ENCODE assay signal across 27 cellular contexts in the genomic region with DNA sequence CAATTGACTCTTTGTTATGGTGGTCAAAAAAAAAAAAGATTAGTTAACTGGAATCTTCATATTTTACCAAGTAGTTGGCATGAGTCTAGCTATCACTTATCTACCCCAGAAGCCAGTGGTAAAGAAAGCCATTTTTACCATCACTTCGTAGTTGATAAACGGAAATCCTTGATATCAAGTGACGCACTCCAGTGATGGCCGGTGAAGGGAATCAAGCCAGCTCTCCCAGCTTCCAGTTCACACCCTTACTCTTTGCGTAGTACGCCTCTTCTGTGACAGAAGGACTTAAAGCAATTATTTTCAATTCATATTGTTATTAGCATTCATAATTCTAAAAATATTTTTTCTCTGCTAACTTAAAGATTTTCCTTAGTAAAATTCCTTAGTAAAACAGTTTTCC.
"Had no signal": no experiment of that assay in that cellular context is flagged by ENCODE, and none has a peak within 500 bp of the region (broad histone marks: within the 10 kb centered on the region; RNA-seq: fewer than 3 reads in every experiment).

No MANE protein-coding gene starts in this region.

- H3K36me3 ChIP-seq: colonic mucosa, esophagus muscularis mucosa, esophagus squamous epithelium, gastrocnemius medialis, gastroesophageal sphincter, heart left ventricle, heart right ventricle had no signal

- DNase-seq: colonic mucosa; cortex of kidney; dermis blood vessel endothelial cell; dorsolateral prefrontal cortex; effector CD4-positive, alpha-beta T cell; effector CD8-positive, alpha-beta T cell; effector memory CD4-positive, alpha-beta T cell; effector memory CD8-positive, alpha-beta T cell; endodermal cell; erythroblast; esophagus squamous epithelium; foreskin fibroblast; foreskin keratinocyte; foreskin melanocyte; gastrocnemius medialis; glutamatergic neuron; head of caudate nucleus; heart left ventricle; heart right ventricle had no signal

- H3K27ac ChIP-seq: colonic mucosa, coronary artery, dorsolateral prefrontal cortex, epithelial cell of prostate, esophagus muscularis mucosa, esophagus squamous epithelium, foreskin keratinocyte, gastrocnemius medialis, gastroesophageal sphincter, heart left ventricle, heart right ventricle had no signal

- H3K27me3 ChIP-seq: colonic mucosa, esophagus muscularis mucosa, foreskin keratinocyte, gastrocnemius medialis, gastroesophageal sphincter, heart left ventricle, heart right ventricle had no signal

- H3K9me3 ChIP-seq: colonic mucosa, esophagus squamous epithelium, gastrocnemius medialis had no signal

- FAIRE-seq: colon, endometrium, endothelial cell of umbilical vein, frontal cortex had no signal

- H3K4me1 ChIP-seq: colonic mucosa, esophagus squamous epithelium, foreskin keratinocyte, gastrocnemius medialis had no signal

- H3K4me3 ChIP-seq: colonic mucosa, coronary artery, dorsolateral prefrontal cortex, esophagus muscularis mucosa, esophagus squamous epithelium, gastrocnemius medialis, gastroesophageal sphincter, heart left ventricle, heart right ventricle had no signal
